Comparison of ENCODE assay signal across 10 cellular contexts in genomic region chr11:117950999-117951961, GRCh38. TPM values are rescaled to one million over a fixed set of nuclear protein-coding genes. Genes with fewer than 3 reads are reported as not detected.
DNase-seq lines count a peak whose midpoint lies in the region; ATAC-seq and TF ChIP-seq lines count a peak whose summit lies in the region.
"Had no signal": no experiment of that assay in that cellular context is flagged by ENCODE, and none has a peak within 500 bp of the region (broad histone marks: within the 10 kb centered on the region; RNA-seq: fewer than 3 reads in every experiment).

No MANE protein-coding gene starts in this region.

- no peaks in the 10 kb centered on the region for H4K20me1 ChIP-seq in SU-DHL-6 (ENCODE audit: low read depth, low read length)

- peak; percentile 21 for TF ChIP-seq POLR2A in transverse colon (IDR thresholded peaks at IDR 0.05)

- H3K4me3 ChIP-seq in right atrium auricular region (no peak overlapping the region), heart right ventricle (peak overlapping the region in 1 of 10 donors; percentile 3), SU-DHL-6 (ENCODE audit: insufficient read depth, low read length, poor library complexity, severe bottlenecking) (no peak overlapping the region), colonic mucosa (no peak overlapping the region), transverse colon (no peak overlapping the region)

- TF ChIP-seq CTCF in right atrium auricular region (IDR thresholded peaks at IDR 0.05) (no peak), heart right ventricle (IDR thresholded peaks at IDR 0.05) (no peak), SU-DHL-6 (IDR thresholded peaks at IDR 0.05; ENCODE audit: insufficient read depth, low read length, poor library complexity, severe bottlenecking) (no peak), colonic mucosa (IDR thresholded peaks at IDR 0.05) (no peak), transverse colon (IDR thresholded peaks at IDR 0.05) (no peak)

- H3K9ac ChIP-seq in SU-DHL-6 (ENCODE audit: low read length) (peak overlapping the region; percentile 34), colonic mucosa (ENCODE audit: low read depth in 2 of 2, low read length in 2 of 2) (no peak overlapping the region)

- H3K9me3 ChIP-seq in right atrium auricular region (no peaks in the 10 kb centered on the region), heart right ventricle (peaks cover 0 to under 1% (median 0%) of the 10 kb centered on the region in 11 donors), SU-DHL-6 (ENCODE audit: insufficient read depth, low read length) (no peaks in the 10 kb centered on the region), colonic mucosa (no peaks in the 10 kb centered on the region), transverse colon (no peaks in the 10 kb centered on the region)

- in situ Hi-C loops in transverse colon (cut with MboI; ENCODE audit: low pct_ligation_motif_present in 1 of 4, low pct_unique_long_range_greater_than_20kb in 1 of 4, low sequenced_read_pairs in 3 of 4): loop anchor here in 1 of 4 donors (10.0 kb wide), 1 partner anchor 104 kb away; no protein-coding TSS in a partner anchor

- peaks cover 8% of the 10 kb centered on the region; the same call in 1 of the 2 replicates for H3F3A ChIP-seq in SU-DHL-6 (ENCODE audit: insufficient read depth)

- H2AFZ ChIP-seq in SU-DHL-6 (ENCODE audit: low read depth, low read length, severe bottlenecking): peak overlapping the region; percentile 55

- no peaks in the 10 kb centered on the region for H3K79me2 ChIP-seq in SU-DHL-6 (ENCODE audit: insufficient read depth, low read length)

- TF ChIP-seq EP300 in transverse colon (IDR thresholded peaks at IDR 0.05; ENCODE audit: low read depth): no peak

- H3K27me3 ChIP-seq in right atrium auricular region (no peaks in the 10 kb centered on the region), heart right ventricle (peaks cover 0 to 8% (median 0%) of the 10 kb centered on the region in 7 donors), SU-DHL-6 (ENCODE audit: low read length) (no peaks in the 10 kb centered on the region), colonic mucosa (no peaks in the 10 kb centered on the region), transverse colon (no peaks in the 10 kb centered on the region)

- WGBS in heart right ventricle, 2 donors: 91% methylated on average over 15 of the region's 15 CpGs
- WGBS in transverse colon (ENCODE audit: low coverage in 1 of 2), 2 donors: 83 to 100% methylated on average over 1 to 15 of the region's 15 CpGs

- peak overlapping the region; percentile 48 for H3K4me2 ChIP-seq in SU-DHL-6 (ENCODE audit: low read depth, low read length, poor library complexity, severe bottlenecking)

- DNase-seq in right atrium auricular region (ENCODE audit: low spot score) (peak; percentile 47), heart right ventricle (no peak), colonic mucosa (no peak), transverse colon (peak; percentile 22), dermis blood vessel endothelial cell (no peak)

- peaks cover 0 to 6% of the 10 kb centered on the region in 2 donors for H3K4me1 ChIP-seq in right atrium auricular region
- H3K4me1 ChIP-seq in heart right ventricle: peaks cover 0 to 59% (median 10%) of the 10 kb centered on the region in 9 donors
- H3K4me1 ChIP-seq in colonic mucosa: no peaks in the 10 kb centered on the region
- peaks cover 0 to 15% (median 0%) of the 10 kb centered on the region in 4 donors for H3K4me1 ChIP-seq in transverse colon

- no peaks in the 10 kb centered on the region for H3K9me2 ChIP-seq in SU-DHL-6 (replicated peaks; ENCODE audit: insufficient read depth, low read length)

- H3K36me3 ChIP-seq in right atrium auricular region (no peaks in the 10 kb centered on the region), heart right ventricle (no peaks in the 10 kb centered on the region), SU-DHL-6 (ENCODE audit: low read length) (no peaks in the 10 kb centered on the region), colonic mucosa (no peaks in the 10 kb centered on the region), transverse colon (no peaks in the 10 kb centered on the region)

- intact Hi-C loops in heart right ventricle (cut with DNase I): loop anchor here in 3 of 10 donors (2.0 to 10.0 kb wide), 3 partner anchors 94 to 104 kb away; no protein-coding TSS in a partner anchor
- intact Hi-C loops in colonic mucosa (cut with DNase I): loop anchor here (5.0 kb wide), 1 partner anchor 101 kb away; no protein-coding TSS in a partner anchor
- intact Hi-C loops in transverse colon (cut with DNase I; ENCODE audit: low total_unique reads): no loop called here

- H3K27ac ChIP-seq in right atrium auricular region (no peak overlapping the region), heart right ventricle (peak overlapping the region in 1 of 10 donors; percentile 84), SU-DHL-6 (ENCODE audit: low read depth, low read length) (peak overlapping the region; percentile 80), colonic mucosa (peak overlapping the region; percentile 9), transverse colon (peak overlapping the region; percentile 27 to 49 (median 48))

- no peak for ATAC-seq in heart right ventricle
- no peak for ATAC-seq in GM19395 (IDR thresholded peaks at IDR 0.05; ENCODE audit: unreplicated experiment)
- ATAC-seq in HG03342 (IDR thresholded peaks at IDR 0.05; ENCODE audit: unreplicated experiment): no peak

RNA-seq across cellular contexts. Expression of gene TMPRSS13, which starts 22.1 kb away (rescaled TPM):
- total RNA-seq in right atrium auricular region (not detected), heart right ventricle (under 1 TPM in 3 of 10 donors, not detected in 7; 0.07 to 0.32 (median 0.18) TPM), colonic mucosa (1 to 10 TPM; 1.5 to 1.6 TPM), transverse colon (under 1 TPM in 2 of 4 donors, not detected in 2; 0.27 to 0.79 TPM), dermis blood vessel endothelial cell (not detected in 2 replicates)
- polyA plus RNA-seq in heart right ventricle: under 1 TPM; 0.03 to 0.22 TPM
- total RNA-seq: lung microvascular endothelial cell had no signal
- polyA plus RNA-seq: BJ had no signal

RNA-seq across cellular contexts. Expression of gene IL10RA, which starts 34.9 kb away (rescaled TPM):
- total RNA-seq in right atrium auricular region (10 to 100 TPM in 1 of 2 donors, 1 to 10 TPM in 1; 4.6 to 11.4 TPM), heart right ventricle (10 to 100 TPM in 2 of 10 donors, 1 to 10 TPM in 8; 2.5 to 29.9 (median 3.8) TPM), colonic mucosa (1 to 10 TPM; 4.4 to 9.8 TPM), transverse colon (10 to 100 TPM in 3 of 4 donors, 1 to 10 TPM in 1; 2.8 to 25.4 (median 18.4) TPM), dermis blood vessel endothelial cell (0.09 TPM in 1 of 2 replicates, not detected in the other)
- 1 to 10 TPM; 2.0 to 4.0 TPM for polyA plus RNA-seq in heart right ventricle
- total RNA-seq: lung microvascular endothelial cell had no signal
- polyA plus RNA-seq: BJ had no signal

Comparison
In these comparisons a context has a peak if more than half of its experiments do, and no peak if none do; other contexts are left out.
1. DNase-seq: peak in right atrium auricular region (single experiment) and transverse colon (single experiment); none in heart right ventricle (0 of 2), colonic mucosa (single experiment) and dermis blood vessel endothelial cell (single experiment).
2. H3K27ac ChIP-seq: peak in SU-DHL-6 (single experiment), colonic mucosa (single experiment) and transverse colon (4 of 4); none in right atrium auricular region (0 of 2).